ENCODE assay signal across 8 cellular contexts in the genomic region with DNA sequence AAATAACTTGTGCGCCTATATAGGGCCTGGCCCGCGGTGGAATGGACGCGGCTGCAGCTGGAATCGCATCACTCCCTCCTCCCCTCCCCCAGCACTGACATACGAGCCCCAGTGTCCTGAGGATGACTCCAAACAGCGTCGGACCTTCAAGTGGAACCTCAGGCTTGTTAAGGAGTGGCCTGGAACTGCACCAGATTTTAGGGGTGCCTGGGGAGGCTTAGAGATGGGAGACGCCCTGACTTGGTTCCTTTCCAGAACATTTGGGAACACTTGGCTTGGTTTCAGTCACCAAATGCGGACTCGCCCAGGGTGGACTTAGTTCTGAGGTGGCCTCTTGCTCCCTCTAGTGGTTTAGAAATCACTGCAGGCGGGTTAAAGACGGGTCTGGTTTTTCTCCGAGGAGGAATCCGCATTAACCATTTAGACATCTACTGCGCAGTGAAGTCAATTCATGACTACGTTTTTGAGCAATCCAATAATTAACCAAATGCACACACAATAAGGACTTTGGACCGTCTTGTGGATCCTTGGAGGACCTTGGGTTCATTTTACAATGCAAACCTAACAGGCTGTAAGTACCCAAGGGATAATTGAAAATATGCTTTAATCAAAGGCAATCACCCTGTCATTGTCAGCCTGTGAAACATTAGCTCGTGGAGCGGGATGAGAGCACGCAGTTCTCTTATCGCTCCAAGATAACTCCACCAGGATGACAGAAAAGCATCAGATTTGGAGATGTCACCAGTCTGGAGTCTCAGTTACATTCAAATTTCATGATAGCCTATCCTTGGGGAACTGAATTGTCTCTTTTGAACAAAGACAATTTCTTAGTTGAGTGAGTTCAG.
DNase-seq lines count a peak whose midpoint lies in the region; ATAC-seq, FAIRE-seq and TF ChIP-seq lines count a peak whose summit lies in the region.

No MANE protein-coding gene starts in this region.

- peaks cover 10% of the 10 kb centered on the region for H3K27me3 Mint-ChIP-seq in memory B cell

- DNase-seq in AG04449 (ENCODE audit: low read depth, low spot score) (no peak), HK-2 (ENCODE audit: unreplicated experiment) (peak; percentile 62), NCI-H748 treated with DMSO at 0.1 percent for 48 hours (lab: John Stamatoyannopoulos, UW) (peak; percentile 70), memory B cell (ENCODE audit: low spot score in 2 of 2) (peak; percentile 49 to 62)
- DNase-seq in activated CD8-positive, alpha-beta memory T cell treated with anti-CD3 and anti-CD28 coated beads for 24 hours = peak; percentile 77
- peak; percentile 30 to 66 for DNase-seq in stimulated activated effector memory CD8-positive, alpha-beta T cell treated with anti-CD3 and anti-CD28 coated beads, Interleukin-12 subunit alpha, Interleukin-12 subunit beta, amount 100 ng/mL, for 72 hours (ENCODE audit: low spot score in 2 of 2)

- TF ChIP-seq CTCF in AG04449 (IDR thresholded peaks at IDR 0.05; ENCODE audit: insufficient read depth, low read length, missing control alignments) = peak; percentile 76

- no peaks in the 10 kb centered on the region for H3K36me3 Mint-ChIP-seq in memory B cell
- H3K36me3 Mint-ChIP-seq in stimulated activated effector memory CD8-positive, alpha-beta T cell treated with anti-CD3 and anti-CD28 coated beads, Interleukin-12 subunit alpha, Interleukin-12 subunit beta, amount 100 ng/mL, for 72 hours = no peaks in the 10 kb centered on the region

- H3K4me3 Mint-ChIP-seq in memory B cell = peak overlapping the region; percentile 24
- H3K4me3 Mint-ChIP-seq in stimulated activated effector memory CD8-positive, alpha-beta T cell treated with anti-CD3 and anti-CD28 coated beads, Interleukin-12 subunit alpha, Interleukin-12 subunit beta, amount 100 ng/mL, for 72 hours = no peak overlapping the region

- H3K4me3 ChIP-seq in AG04449 (ENCODE audit: low read depth, low read length) = peak overlapping the region; percentile 62

- CTCF ChIA-PET in AG04449 (lab: Yijun Ruan, JAX) = interaction anchor here (0.7 to 8.7 kb wide), 29 partner anchors 10 to 895 kb away, joined by 3 to 121 read pairs (median 4); partner anchors contain the start of gene PDGFRA

- no peaks in the 10 kb centered on the region for H3K9me3 Mint-ChIP-seq in memory B cell
- H3K9me3 Mint-ChIP-seq in stimulated activated effector memory CD8-positive, alpha-beta T cell treated with anti-CD3 and anti-CD28 coated beads, Interleukin-12 subunit alpha, Interleukin-12 subunit beta, amount 100 ng/mL, for 72 hours = no peaks in the 10 kb centered on the region

- ATAC-seq in GM18861 (IDR thresholded peaks at IDR 0.05; ENCODE audit: unreplicated experiment) (peak; percentile 60), memory B cell (ENCODE audit: low read depth) (peak; percentile 73)
- peak; percentile 75 for ATAC-seq in stimulated activated effector memory CD8-positive, alpha-beta T cell treated with anti-CD3 and anti-CD28 coated beads, Interleukin-12 subunit alpha, Interleukin-12 subunit beta, amount 100 ng/mL, for 72 hours

- FAIRE-seq in endometrium (lab: Jason Lieb, UNC) = peak; percentile 96

- H3K27ac Mint-ChIP-seq in memory B cell = no peak overlapping the region
- H3K27ac Mint-ChIP-seq in stimulated activated effector memory CD8-positive, alpha-beta T cell treated with anti-CD3 and anti-CD28 coated beads, Interleukin-12 subunit alpha, Interleukin-12 subunit beta, amount 100 ng/mL, for 72 hours = no peak overlapping the region

- no peaks in the 10 kb centered on the region for H3K4me1 Mint-ChIP-seq in memory B cell
- peaks cover 5% of the 10 kb centered on the region for H3K4me1 Mint-ChIP-seq in stimulated activated effector memory CD8-positive, alpha-beta T cell treated with anti-CD3 and anti-CD28 coated beads, Interleukin-12 subunit alpha, Interleukin-12 subunit beta, amount 100 ng/mL, for 72 hours

- POLR2A ChIA-PET in AG04449 (lab: Yijun Ruan, JAX) = interaction anchor here (0.6 kb wide), 1 partner anchor 164 kb away, joined by 3 read pairs; no protein-coding TSS in a partner anchor
